1 cellular context compared by ENCODE assay signal in the genomic region with DNA sequence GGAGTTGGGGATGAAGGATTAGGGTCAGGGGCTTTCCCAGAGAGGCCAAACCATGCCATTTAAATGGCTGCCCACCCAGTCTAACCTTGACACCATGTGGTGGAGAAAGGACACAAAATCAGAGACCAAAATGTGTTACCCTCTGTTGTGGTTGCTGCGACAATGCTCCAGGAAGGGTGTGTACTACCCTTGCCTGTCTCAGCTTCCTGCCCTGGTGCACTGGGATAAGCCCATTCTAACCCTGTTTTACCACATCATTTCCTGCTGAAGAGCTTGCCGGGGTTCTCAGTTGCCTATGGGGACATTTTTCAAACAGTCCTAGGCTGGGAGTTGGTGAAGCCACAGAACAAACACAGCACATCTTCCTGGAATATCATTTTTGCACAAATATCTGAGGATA.
TF ChIP-seq lines count a peak whose summit lies in the region.

No MANE protein-coding gene starts in this region.

TF ChIP-seq in GM23338, 12 proteins besides CTCF, POLR2A, EP300 and RAD21 (continued from another document):
- TF ChIP-seq, protein P1, sequence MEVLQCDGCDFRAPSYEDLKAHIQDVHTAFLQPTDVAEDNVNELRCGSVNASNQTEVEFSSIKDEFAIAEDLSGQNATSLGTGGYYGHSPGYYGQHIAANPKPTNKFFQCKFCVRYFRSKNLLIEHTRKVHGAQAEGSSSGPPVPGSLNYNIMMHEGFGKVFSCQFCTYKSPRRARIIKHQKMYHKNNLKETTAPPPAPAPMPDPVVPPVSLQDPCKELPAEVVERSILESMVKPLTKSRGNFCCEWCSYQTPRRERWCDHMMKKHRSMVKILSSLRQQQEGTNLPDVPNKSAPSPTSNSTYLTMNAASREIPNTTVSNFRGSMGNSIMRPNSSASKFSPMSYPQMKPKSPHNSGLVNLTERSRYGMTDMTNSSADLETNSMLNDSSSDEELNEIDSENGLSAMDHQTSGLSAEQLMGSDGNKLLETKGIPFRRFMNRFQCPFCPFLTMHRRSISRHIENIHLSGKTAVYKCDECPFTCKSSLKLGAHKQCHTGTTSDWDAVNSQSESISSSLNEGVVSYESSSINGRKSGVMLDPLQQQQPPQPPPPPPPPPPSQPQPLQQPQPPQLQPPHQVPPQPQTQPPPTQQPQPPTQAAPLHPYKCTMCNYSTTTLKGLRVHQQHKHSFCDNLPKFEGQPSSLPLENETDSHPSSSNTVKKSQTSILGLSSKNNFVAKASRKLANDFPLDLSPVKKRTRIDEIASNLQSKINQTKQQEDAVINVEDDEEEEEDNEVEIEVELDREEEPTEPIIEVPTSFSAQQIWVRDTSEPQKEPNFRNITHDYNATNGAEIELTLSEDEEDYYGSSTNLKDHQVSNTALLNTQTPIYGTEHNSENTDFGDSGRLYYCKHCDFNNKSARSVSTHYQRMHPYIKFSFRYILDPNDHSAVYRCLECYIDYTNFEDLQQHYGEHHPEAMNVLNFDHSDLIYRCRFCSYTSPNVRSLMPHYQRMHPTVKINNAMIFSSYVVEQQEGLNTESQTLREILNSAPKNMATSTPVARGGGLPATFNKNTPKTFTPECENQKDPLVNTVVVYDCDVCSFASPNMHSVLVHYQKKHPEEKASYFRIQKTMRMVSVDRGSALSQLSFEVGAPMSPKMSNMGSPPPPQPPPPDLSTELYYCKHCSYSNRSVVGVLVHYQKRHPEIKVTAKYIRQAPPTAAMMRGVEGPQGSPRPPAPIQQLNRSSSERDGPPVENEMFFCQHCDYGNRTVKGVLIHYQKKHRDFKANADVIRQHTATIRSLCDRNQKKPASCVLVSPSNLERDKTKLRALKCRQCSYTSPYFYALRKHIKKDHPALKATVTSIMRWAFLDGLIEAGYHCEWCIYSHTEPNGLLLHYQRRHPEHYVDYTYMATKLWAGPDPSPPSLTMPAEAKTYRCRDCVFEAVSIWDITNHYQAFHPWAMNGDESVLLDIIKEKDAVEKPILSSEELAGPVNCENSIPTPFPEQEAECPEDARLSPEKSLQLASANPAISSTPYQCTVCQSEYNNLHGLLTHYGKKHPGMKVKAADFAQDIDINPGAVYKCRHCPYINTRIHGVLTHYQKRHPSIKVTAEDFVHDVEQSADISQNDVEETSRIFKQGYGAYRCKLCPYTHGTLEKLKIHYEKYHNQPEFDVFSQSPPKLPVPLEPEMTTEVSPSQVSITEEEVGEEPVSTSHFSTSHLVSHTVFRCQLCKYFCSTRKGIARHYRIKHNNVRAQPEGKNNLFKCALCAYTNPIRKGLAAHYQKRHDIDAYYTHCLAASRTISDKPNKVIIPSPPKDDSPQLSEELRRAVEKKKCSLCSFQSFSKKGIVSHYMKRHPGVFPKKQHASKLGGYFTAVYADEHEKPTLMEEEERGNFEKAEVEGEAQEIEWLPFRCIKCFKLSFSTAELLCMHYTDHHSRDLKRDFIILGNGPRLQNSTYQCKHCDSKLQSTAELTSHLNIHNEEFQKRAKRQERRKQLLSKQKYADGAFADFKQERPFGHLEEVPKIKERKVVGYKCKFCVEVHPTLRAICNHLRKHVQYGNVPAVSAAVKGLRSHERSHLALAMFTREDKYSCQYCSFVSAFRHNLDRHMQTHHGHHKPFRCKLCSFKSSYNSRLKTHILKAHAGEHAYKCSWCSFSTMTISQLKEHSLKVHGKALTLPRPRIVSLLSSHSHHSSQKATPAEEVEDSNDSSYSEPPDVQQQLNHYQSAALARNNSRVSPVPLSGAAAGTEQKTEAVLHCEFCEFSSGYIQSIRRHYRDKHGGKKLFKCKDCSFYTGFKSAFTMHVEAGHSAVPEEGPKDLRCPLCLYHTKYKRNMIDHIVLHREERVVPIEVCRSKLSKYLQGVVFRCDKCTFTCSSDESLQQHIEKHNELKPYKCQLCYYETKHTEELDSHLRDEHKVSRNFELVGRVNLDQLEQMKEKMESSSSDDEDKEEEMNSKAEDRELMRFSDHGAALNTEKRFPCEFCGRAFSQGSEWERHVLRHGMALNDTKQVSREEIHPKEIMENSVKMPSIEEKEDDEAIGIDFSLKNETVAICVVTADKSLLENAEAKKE (CRISPR knock-in tag; IDR thresholded peaks at IDR 0.05) = no peak
- no peak for TF ChIP-seq STAT1 (IDR thresholded peaks at IDR 0.05; ENCODE audit: unreplicated experiment)
